In the genomic region with DNA sequence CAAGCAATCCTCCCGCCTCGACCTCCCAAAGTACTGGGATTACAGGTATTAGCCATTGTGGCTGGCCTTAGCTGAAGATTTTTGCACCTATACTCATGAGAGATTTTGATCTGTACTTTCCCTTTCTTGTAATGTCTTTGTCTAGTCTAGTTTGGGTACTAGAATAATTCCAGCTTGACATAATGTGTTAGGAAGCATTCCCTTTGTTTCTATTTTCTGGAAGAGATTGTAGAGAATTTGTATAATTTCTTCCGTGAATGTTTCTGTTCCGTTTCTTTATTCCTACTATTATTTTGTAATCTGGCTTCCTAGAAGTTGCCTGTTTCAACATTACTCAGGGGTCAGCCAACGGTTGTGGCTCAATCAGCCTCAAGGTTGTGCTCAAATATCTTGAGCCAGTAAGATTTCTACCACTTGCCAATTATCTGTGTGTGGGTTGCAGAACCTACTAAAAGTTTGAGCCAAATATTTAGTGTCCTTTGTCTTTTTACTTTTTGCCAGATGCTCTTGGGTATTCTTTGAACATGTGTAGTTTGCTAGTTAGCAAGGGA, we compare ENCODE assay signal across 17 cellular contexts. TPM values are rescaled to one million over a fixed set of nuclear protein-coding genes. Genes with fewer than 3 reads are reported as not detected.
DNase-seq lines count a peak whose midpoint lies in the region; ATAC-seq and TF ChIP-seq lines count a peak whose summit lies in the region.
"Had no signal": no experiment of that assay in that cellular context is flagged by ENCODE, and none has a peak within 500 bp of the region (broad histone marks: within the 10 kb centered on the region; RNA-seq: fewer than 3 reads in every experiment).

No MANE protein-coding gene starts in this region.

- ATAC-seq in gastroesophageal sphincter, result peak; percentile 83
- ATAC-seq in natural killer cell, result no peak

- peak overlapping the region; percentile 25; the same call in 1 of the 2 replicates for H2AFZ ChIP-seq in GM23248

- WGBS in GM23248 (ENCODE audit: low coverage in 1 of 2, low lambda C conversion rate in 2 of 2, missing lambda C conversion rate in 2 of 2), 2 experiments, result 41 to 44% methylated on average over 5 of the region's 5 CpGs
- WGBS in gastroesophageal sphincter (ENCODE audit: low coverage in 1 of 2), 2 donors, result 67 to 69% methylated on average over 3 to 5 of the region's 5 CpGs

- H3K9me3 ChIP-seq in GM23248 (ENCODE audit: low read depth) (no peaks in the 10 kb centered on the region), adipocyte (ENCODE audit: control insufficient read depth, low read length) (no peaks in the 10 kb centered on the region), gastroesophageal sphincter (no peaks in the 10 kb centered on the region)
- no peaks in the 10 kb centered on the region for H3K9me3 ChIP-seq in CD4-positive, alpha-beta memory T cell (ENCODE audit: control insufficient read depth in 1 of 2, low read length in 2 of 2)

- CTCF ChIA-PET in CD4-positive, alpha-beta memory T cell (lab: Charles Lee; ENCODE audit: partially characterized antibody), result interaction anchor here (1.1 kb wide), 1 partner anchor 18 kb away, joined by 3 read pairs; no protein-coding TSS in a partner anchor

- TF ChIP-seq POLR2A in gastroesophageal sphincter (IDR thresholded peaks at IDR 0.05), result no peak

- H3K4me2 ChIP-seq in GM23248 (ENCODE audit: unreplicated experiment), result peak overlapping the region; percentile 16

- H3K9ac ChIP-seq in GM23248, result no peak overlapping the region
- H3K9ac ChIP-seq in adipocyte (ENCODE audit: low read length), result no peak overlapping the region

- H3K36me3 Mint-ChIP-seq in CD4-positive, alpha-beta memory T cell, result peaks cover 10 to 16% of the 10 kb centered on the region in 2 donors
- H3K36me3 Mint-ChIP-seq in natural killer cell, result peaks cover 28% of the 10 kb centered on the region

- H3K4me3 Mint-ChIP-seq in CD4-positive, alpha-beta memory T cell, result no peak overlapping the region
- no peak overlapping the region for H3K4me3 Mint-ChIP-seq in natural killer cell
- H3K4me3 Mint-ChIP-seq: activated CD4-positive, alpha-beta memory T cell treated with anti-CD3 and anti-CD28 coated beads, Interleukin-2, amount 10 ng/mL, durations not matched to agents 7 days and 5 days; nephron; stimulated activated naive CD8-positive, alpha-beta T cell treated with anti-CD3 and anti-CD28 coated beads, Interleukin-15, Interleukin-2, amounts not matched to agents 100 ng/mL and 50 ng/mL, for 24 hours had no signal

- no peak overlapping the region for H3K27ac ChIP-seq in GM23248
- H3K27ac ChIP-seq in gastroesophageal sphincter, result no peak overlapping the region
- H3K27ac ChIP-seq in CD4-positive, alpha-beta memory T cell (ENCODE audit: low read depth, low read length), result no peak overlapping the region
- H3K27ac ChIP-seq: C4-2B, skin epidermis had no signal

- POLR2A ChIA-PET in CD4-positive, alpha-beta memory T cell (lab: Charles Lee; ENCODE audit: partially characterized antibody), result no interaction called here

- TF ChIP-seq EP300 in gastroesophageal sphincter (IDR thresholded peaks at IDR 0.05), result no peak

- peaks cover 2 to 38% (median 33%) of the 10 kb centered on the region in 8 donors for H3K9me3 Mint-ChIP-seq in CD4-positive, alpha-beta memory T cell
- H3K9me3 Mint-ChIP-seq in natural killer cell, result peaks cover 2 to 10% of the 10 kb centered on the region in 2 donors

- H3K4me3 ChIP-seq in GM23248, result no peak overlapping the region
- H3K4me3 ChIP-seq in adipocyte (ENCODE audit: low read length), result peak overlapping the region; percentile 68
- no peak overlapping the region for H3K4me3 ChIP-seq in gastroesophageal sphincter
- no peak overlapping the region for H3K4me3 ChIP-seq in skeletal muscle cell (ENCODE audit: low read depth, low read length)
- no peak overlapping the region for H3K4me3 ChIP-seq in CD4-positive, alpha-beta memory T cell (ENCODE audit: low read length in 2 of 2)
- H3K4me3 ChIP-seq: skin epidermis had no signal

- H3K4me1 ChIP-seq in GM23248 (ENCODE audit: insufficient read depth) (0 out of 2 replicates have a peak, but pooled peaks cover 6% of the 10 kb centered on the region), adipocyte (ENCODE audit: control insufficient read depth, insufficient read depth, low read length) (peaks cover 14% of the 10 kb centered on the region), gastroesophageal sphincter (no peaks in the 10 kb centered on the region)
- H3K4me1 ChIP-seq in CD4-positive, alpha-beta memory T cell (ENCODE audit: insufficient read depth, low read length), result no peaks in the 10 kb centered on the region

- intact Hi-C loops in CD4-positive, alpha-beta memory T cell (cut with micrococcal nuclease), result no loop called here
- intact Hi-C loops in natural killer cell (cut with micrococcal nuclease), result no loop called here

- H3K27me3 ChIP-seq in GM23248 (replicated peaks; ENCODE audit: insufficient read depth), result no peaks in the 10 kb centered on the region
- no peaks in the 10 kb centered on the region for H3K27me3 ChIP-seq in adipocyte (replicated peaks; ENCODE audit: control insufficient read depth, insufficient read depth, low read length)
- no peaks in the 10 kb centered on the region for H3K27me3 ChIP-seq in gastroesophageal sphincter
- no peaks in the 10 kb centered on the region for H3K27me3 ChIP-seq in CD4-positive, alpha-beta memory T cell (ENCODE audit: insufficient read depth, low read length)

- H3K9me2 ChIP-seq in GM23248 (ENCODE audit: insufficient read depth), result no peaks in the 10 kb centered on the region

- H3K79me2 ChIP-seq in GM23248 (ENCODE audit: insufficient read depth), result no peaks in the 10 kb centered on the region

- no peaks in the 10 kb centered on the region for H3K27me3 Mint-ChIP-seq in CD4-positive, alpha-beta memory T cell
- no peaks in the 10 kb centered on the region for H3K27me3 Mint-ChIP-seq in natural killer cell (ENCODE audit: low read depth in 2 of 2)
- H3K27me3 Mint-ChIP-seq: activated CD4-positive, alpha-beta memory T cell treated with anti-CD3 and anti-CD28 coated beads, Interleukin-2, amount 10 ng/mL, durations not matched to agents 7 days and 5 days; stimulated activated naive CD8-positive, alpha-beta T cell treated with anti-CD3 and anti-CD28 coated beads, Interleukin-15, Interleukin-2, amounts not matched to agents 100 ng/mL and 50 ng/mL, for 24 hours had no signal

- H4K20me1 ChIP-seq in GM23248 (ENCODE audit: insufficient read depth), result no peaks in the 10 kb centered on the region

- no peaks in the 10 kb centered on the region for H3F3A ChIP-seq in GM23248 (ENCODE audit: insufficient read depth)

- DNase-seq in GM23248 (peak; percentile 52), adipocyte (ENCODE audit: low read depth) (peak; percentile 81), skeletal muscle cell (ENCODE audit: low read depth) (peak; percentile 42), NCI-H1105 treated with DMSO at 0.1 percent for 48 hours (lab: John Stamatoyannopoulos, UW) (no peak), activated T-cell treated with anti-CD3 and anti-CD28 coated beads for 4 hours (no peak), natural killer cell (no peak)
- DNase-seq in CD4-positive, alpha-beta memory T cell, result no peak
- DNase-seq: activated CD4-positive, alpha-beta memory T cell treated with anti-CD3 and anti-CD28 coated beads, Interleukin-2, amount 10 ng/mL, durations not matched to agents 7 days and 5 days; anterior cingulate cortex; DMS79; H7; NCI-H1092 had no signal

- H3K4me1 Mint-ChIP-seq in CD4-positive, alpha-beta memory T cell, result no peaks in the 10 kb centered on the region
- no peaks in the 10 kb centered on the region for H3K4me1 Mint-ChIP-seq in natural killer cell
- H3K4me1 Mint-ChIP-seq: activated CD4-positive, alpha-beta memory T cell treated with anti-CD3 and anti-CD28 coated beads, Interleukin-2, amount 10 ng/mL, durations not matched to agents 7 days and 5 days; nephron had no signal

- H3K27ac Mint-ChIP-seq in CD4-positive, alpha-beta memory T cell, result no peak overlapping the region
- no peak overlapping the region for H3K27ac Mint-ChIP-seq in natural killer cell
- H3K27ac Mint-ChIP-seq: activated CD4-positive, alpha-beta memory T cell treated with anti-CD3 and anti-CD28 coated beads, Interleukin-2, amount 10 ng/mL, durations not matched to agents 7 days and 5 days; nephron; stimulated activated naive CD8-positive, alpha-beta T cell treated with anti-CD3 and anti-CD28 coated beads, Interleukin-15, Interleukin-2, amounts not matched to agents 100 ng/mL and 50 ng/mL, for 24 hours had no signal

- H3K36me3 ChIP-seq in GM23248 (ENCODE audit: low read depth) (no peaks in the 10 kb centered on the region), adipocyte (ENCODE audit: control insufficient read depth, insufficient read depth, low read length, severe bottlenecking) (no peaks in the 10 kb centered on the region), gastroesophageal sphincter (no peaks in the 10 kb centered on the region)
- H3K36me3 ChIP-seq in CD4-positive, alpha-beta memory T cell (ENCODE audit: insufficient read depth, low read length), result no peaks in the 10 kb centered on the region

- no peak for TF ChIP-seq CTCF in gastroesophageal sphincter (IDR thresholded peaks at IDR 0.05)
- no peak for TF ChIP-seq CTCF in natural killer cell (IDR thresholded peaks at IDR 0.05)

- in situ Hi-C loops in GM23248 (cut with MboI), result no loop called here

RNA-seq across cellular contexts. Expression of gene BAZ2B, which starts 42.6 kb away (rescaled TPM):
- 20.5 and 26.2 TPM in 2 replicates for total RNA-seq in GM23248 (2014; rRNA removed; shearing (Covaris generic))
- polyA plus RNA-seq in GM23248 (2016; fragmentation: Nextera tagmentation; extraction: Ambion mirVana), result 13.9 and 17.0 TPM in 2 replicates
- total RNA-seq in gastroesophageal sphincter (100 to 1,000 TPM in 2 of 4 donors, 10 to 100 TPM in 2; 77.9 to 198 (median 113) TPM), natural killer cell (10 to 100 TPM; 59.8 to 73.7 (median 68.4) TPM)
- total RNA-seq in CD4-positive, alpha-beta memory T cell, result 10 to 100 TPM; 34.6 to 35.6 TPM
- polyA plus RNA-seq in CD4-positive, alpha-beta memory T cell, result 10 to 100 TPM in 1 of 2 donors, 1 to 10 TPM in 1; 4.3 to 17.3 TPM

RNA-seq across cellular contexts. Expression of gene MARCHF7, which starts 53.3 kb away (rescaled TPM):
- total RNA-seq in GM23248 (2014; rRNA removed; shearing (Covaris generic)), result 99.3 and 118 TPM in 2 replicates
- polyA plus RNA-seq in GM23248 (2016; fragmentation: Nextera tagmentation; extraction: Ambion mirVana), result 92.7 and 97.3 TPM in 2 replicates
- total RNA-seq in gastroesophageal sphincter (100 to 1,000 TPM in 2 of 4 donors, 10 to 100 TPM in 2; 86.6 to 129 (median 108) TPM), natural killer cell (10 to 100 TPM; 60.5 to 96.5 (median 66.8) TPM)
- total RNA-seq in CD4-positive, alpha-beta memory T cell, result 100 to 1,000 TPM; 113 to 115 TPM
- 100 to 1,000 TPM; 162 to 196 TPM for polyA plus RNA-seq in CD4-positive, alpha-beta memory T cell

Comparison
In these comparisons a context has a peak if more than half of its experiments do, and no peak if none do; other contexts are left out.
1. DNase-seq: peak in GM23248 (single experiment), adipocyte (single experiment) and skeletal muscle cell (single experiment); none in CD4-positive, alpha-beta memory T cell (0 of 5), NCI-H1105 treated with DMSO at 0.1 percent for 48 hours (single experiment), activated T-cell treated with anti-CD3 and anti-CD28 coated beads for 4 hours (single experiment) and natural killer cell (single experiment).